17 cellular contexts compared by ENCODE assay signal in genomic region chr1:182752077-182752826, GRCh38. TPM values are rescaled to one million over a fixed set of nuclear protein-coding genes. Genes with fewer than 3 reads are reported as not detected.
DNase-seq lines count a peak whose midpoint lies in the region; ATAC-seq and TF ChIP-seq lines count a peak whose summit lies in the region.
"Had no signal": no experiment of that assay in that cellular context is flagged by ENCODE, and none has a peak within 500 bp of the region (broad histone marks: within the 10 kb centered on the region; RNA-seq: fewer than 3 reads in every experiment).

No MANE protein-coding gene starts in this region.

- no peaks in the 10 kb centered on the region for H3K9me3 Mint-ChIP-seq in neural crest cell
- no peaks in the 10 kb centered on the region for H3K9me3 Mint-ChIP-seq in activated CD4-positive, alpha-beta T cell treated with anti-CD3 and anti-CD28 coated beads for 36 hours (ENCODE audit: low read depth)

- peak overlapping the region; percentile 2 for H3K27ac Mint-ChIP-seq in neural crest cell (ENCODE audit: unreplicated experiment)
- no peak overlapping the region for H3K27ac Mint-ChIP-seq in activated CD4-positive, alpha-beta T cell treated with anti-CD3 and anti-CD28 coated beads for 36 hours
- H3K27ac Mint-ChIP-seq: activated CD8-positive, alpha-beta T cell treated with anti-CD3 and anti-CD28 coated beads, Interleukin-2, amount 10 ng/mL, durations not matched to agents 7 days and 5 days; stimulated activated memory B cell treated with anti-CD40 and anti-IgM and Interleukin-4, amounts not matched to agents 10 μg/mL and 1 μg/mL and 100 μg/mL, for 72 hours had no signal

- no peaks in the 10 kb centered on the region for H3K4me1 ChIP-seq in A673 (ENCODE audit: insufficient read depth, low read length, poor library complexity, severe bottlenecking)
- H3K4me1 ChIP-seq: BE2C had no signal

- intact Hi-C loops in activated CD4-positive, alpha-beta T cell treated with anti-CD3 and anti-CD28 coated beads for 36 hours (cut with DNase I, micrococcal nuclease): no loop called here
- intact Hi-C loops in A673 (cut with micrococcal nuclease; ENCODE audit: unreplicated experiment): no loop called here

- H3K36me3 ChIP-seq in A673 (ENCODE audit: insufficient read depth, low read length, poor library complexity, severe bottlenecking): no peaks in the 10 kb centered on the region
- H3K36me3 ChIP-seq: BE2C, cardiac muscle cell had no signal

- TF ChIP-seq CTCF in AG10803 (conservative IDR thresholded peaks at IDR 0.05; ENCODE audit: low read length) (no peak), neural crest cell (conservative IDR thresholded peaks at IDR 0.05) (no peak), A673 (conservative IDR thresholded peaks at IDR 0.05; ENCODE audit: low read depth, low read length) (no peak)

- no peak for ATAC-seq in activated CD4-positive, alpha-beta T cell treated with anti-CD3 and anti-CD28 coated beads for 36 hours
- no peak for ATAC-seq in GM18909 (IDR thresholded peaks at IDR 0.05; ENCODE audit: poor library complexity, unreplicated experiment)
- ATAC-seq: activated CD8-positive, alpha-beta T cell treated with anti-CD3 and anti-CD28 coated beads, Interleukin-2, amount 10 ng/mL, durations not matched to agents 7 days and 5 days; stimulated activated memory B cell treated with anti-CD40 and anti-IgM and Interleukin-4, amounts not matched to agents 10 μg/mL and 1 μg/mL and 100 μg/mL, for 72 hours had no signal

- no TSS peak for BruUV-seq in A673 (replicated peaks; lab: Mats Ljungman, UMichigan)

- H3K27me3 Mint-ChIP-seq in neural crest cell (ENCODE audit: low read depth): no peaks in the 10 kb centered on the region
- H3K27me3 Mint-ChIP-seq in activated CD4-positive, alpha-beta T cell treated with anti-CD3 and anti-CD28 coated beads for 36 hours: peaks cover 24% of the 10 kb centered on the region

- POLR2A ChIA-PET in activated CD4-positive, alpha-beta T cell treated with anti-CD3 and anti-CD28 coated beads for 36 hours (lab: Charles Lee): no interaction called here
- POLR2A ChIA-PET in A673 (lab: Charles Lee; ENCODE audit: low non-redundant PET): no interaction called here

- H3K4me1 Mint-ChIP-seq in neural crest cell: peaks cover 31% of the 10 kb centered on the region
- H3K4me1 Mint-ChIP-seq in activated CD4-positive, alpha-beta T cell treated with anti-CD3 and anti-CD28 coated beads for 36 hours: no peaks in the 10 kb centered on the region
- H3K4me1 Mint-ChIP-seq: stimulated activated memory B cell treated with anti-CD40 and anti-IgM and Interleukin-4, amounts not matched to agents 10 μg/mL and 1 μg/mL and 100 μg/mL, for 72 hours had no signal

- CTCF ChIA-PET in activated CD4-positive, alpha-beta T cell treated with anti-CD3 and anti-CD28 coated beads for 36 hours (lab: Charles Lee): interaction anchor here (0.9 kb wide), 1 partner anchor 158 kb away, joined by 3 read pairs; no protein-coding TSS in a partner anchor
- CTCF ChIA-PET in A673 (lab: Charles Lee): no interaction called here

- H3K4me3 Mint-ChIP-seq in neural crest cell: no peak overlapping the region
- no peak overlapping the region for H3K4me3 Mint-ChIP-seq in activated CD4-positive, alpha-beta T cell treated with anti-CD3 and anti-CD28 coated beads for 36 hours
- H3K4me3 Mint-ChIP-seq: activated CD8-positive, alpha-beta T cell treated with anti-CD3 and anti-CD28 coated beads, Interleukin-2, amount 10 ng/mL, durations not matched to agents 7 days and 5 days; stimulated activated memory B cell treated with anti-CD40 and anti-IgM and Interleukin-4, amounts not matched to agents 10 μg/mL and 1 μg/mL and 100 μg/mL, for 72 hours had no signal

- no peaks in the 10 kb centered on the region for H3K9me3 ChIP-seq in A673 (ENCODE audit: low read depth, low read length, poor library complexity, severe bottlenecking)
- H3K9me3 ChIP-seq: BE2C had no signal

- DNase-seq in AG10803 (ENCODE audit: low read depth) (peak; percentile 54), LHCN-M2 (ENCODE audit: low read depth) (peak; percentile 41), foreskin melanocyte (peak; percentile 26), neural crest cell (ENCODE audit: low read depth, low spot score) (no peak), A673 (ENCODE audit: low spot score) (no peak)
- no peak for DNase-seq in central memory CD4-positive, alpha-beta T cell
- DNase-seq in activated CD4-positive, alpha-beta T cell treated with anti-CD3 and anti-CD28 coated beads for 36 hours: no peak
- DNase-seq: activated CD8-positive, alpha-beta T cell treated with anti-CD3 and anti-CD28 coated beads, Interleukin-2, amount 10 ng/mL, durations not matched to agents 7 days and 5 days; activated gamma-delta T cell; BE2C; EL; NCI-H2029; SIG-M5; stimulated activated CD4-positive, alpha-beta T cell treated with anti-CD3 and anti-CD28 coated beads, Interleukin-4, amount 100 ng/mL, for 24 hours had no signal

- no peak overlapping the region for H3K4me3 ChIP-seq in AG10803 (ENCODE audit: low read length)
- no peak overlapping the region for H3K4me3 ChIP-seq in A673 (ENCODE audit: low read depth, low read length, poor library complexity, severe bottlenecking)
- H3K4me3 ChIP-seq: cardiac muscle cell had no signal

- no peak overlapping the region for H3K27ac ChIP-seq in A673 (ENCODE audit: low read depth, low read length, poor library complexity, severe bottlenecking)
- H3K27ac ChIP-seq: cardiac muscle cell had no signal

- no peaks in the 10 kb centered on the region for H3K27me3 ChIP-seq in A673 (replicated peaks; ENCODE audit: insufficient read depth, low read depth, low read length, poor library complexity)
- H3K27me3 ChIP-seq: BE2C, cardiac muscle cell had no signal

- H3K36me3 Mint-ChIP-seq in neural crest cell (ENCODE audit: low read depth): no peaks in the 10 kb centered on the region
- peaks cover 1% of the 10 kb centered on the region for H3K36me3 Mint-ChIP-seq in activated CD4-positive, alpha-beta T cell treated with anti-CD3 and anti-CD28 coated beads for 36 hours (ENCODE audit: low read depth)

RNA-seq across cellular contexts. Expression of gene NPL, which starts 37.3 kb away (rescaled TPM):
- total RNA-seq in LHCN-M2 (2014; rRNA removed) (3.2 and 4.2 TPM in 2 replicates), neural crest cell (9.1 and 12.7 TPM in 2 replicates), A673 (2021) (5.3 and 6.9 TPM in 2 replicates)
- 1.3 TPM for polyA plus RNA-seq in LHCN-M2 (2012)
- 1 to 10 TPM; 4.0 to 5.6 TPM for total RNA-seq in activated CD4-positive, alpha-beta T cell treated with anti-CD3 and anti-CD28 coated beads for 36 hours

Comparison
In these comparisons a context has a peak if more than half of its experiments do, and no peak if none do; other contexts are left out.
1. DNase-seq: peak in AG10803 (single experiment), LHCN-M2 (single experiment) and foreskin melanocyte (single experiment); none in neural crest cell (single experiment), central memory CD4-positive, alpha-beta T cell (single experiment), activated CD4-positive, alpha-beta T cell treated with anti-CD3 and anti-CD28 coated beads for 36 hours (single experiment) and A673 (single experiment).